Comparison of ENCODE assay signal across 8 cellular contexts in genomic region chr5:72847989-72848473, GRCh38. TPM values are rescaled to one million over a fixed set of nuclear protein-coding genes. Genes with fewer than 3 reads are reported as not detected.
DNase-seq lines count a peak whose midpoint lies in the region; ATAC-seq lines count a peak whose summit lies in the region.

No MANE protein-coding gene starts in this region.

- H3K27ac Mint-ChIP-seq in activated T-cell treated with anti-CD3 and anti-CD28 coated beads, Interleukin-2, amount 50 U/mL, for 24 hours = peak overlapping the region; percentile 98

- H3K36me3 Mint-ChIP-seq in activated T-cell treated with anti-CD3 and anti-CD28 coated beads, Interleukin-2, amount 50 U/mL, for 24 hours (ENCODE audit: low read depth) = peaks cover 44% of the 10 kb centered on the region

- DNase-seq in DMS 273 (lab: John Stamatoyannopoulos, UW; ENCODE audit: unreplicated experiment) = peak; percentile 95
- peak; percentile 70 for DNase-seq in OCI-M2 (lab: John Stamatoyannopoulos, UW; ENCODE audit: unreplicated experiment)
- peak; percentile 90 for DNase-seq in activated T-cell treated with anti-CD3 and anti-CD28 coated beads, Interleukin-2, amount 50 U/mL, for 24 hours
- peak; percentile 87 for DNase-seq in stimulated activated CD8-positive, alpha-beta memory T cell treated with anti-CD3 and anti-CD28 coated beads, Interleukin-4, amount 100 ng/mL, for 48 hours

- H3K4me1 ChIP-seq in HUES6 (ENCODE audit: control insufficient read depth, insufficient read depth, low read length) (peaks cover 22% of the 10 kb centered on the region), esophagus (ENCODE audit: control insufficient read depth in 2 of 2, insufficient read depth in 2 of 2, low read length in 1 of 2) (peaks cover 2 to 3% of the 10 kb centered on the region in 2 donors), mucosa of stomach (ENCODE audit: control insufficient read depth, insufficient read depth, low read length) (peaks cover 19% of the 10 kb centered on the region)

- H3K9me3 ChIP-seq in HUES6 (ENCODE audit: control insufficient read depth, insufficient read depth, low read depth, low read length) = no peaks in the 10 kb centered on the region
- H3K9me3 ChIP-seq in esophagus (ENCODE audit: control insufficient read depth in 2 of 2, insufficient read depth in 1 of 2, low read depth in 1 of 2, low read length in 1 of 2) = no peaks in the 10 kb centered on the region
- H3K9me3 ChIP-seq in mucosa of stomach (ENCODE audit: control insufficient read depth, low read length) = no peaks in the 10 kb centered on the region

- H3K4me1 Mint-ChIP-seq in activated T-cell treated with anti-CD3 and anti-CD28 coated beads, Interleukin-2, amount 50 U/mL, for 24 hours (ENCODE audit: low read depth) = peaks cover 60% of the 10 kb centered on the region

- H3K9ac ChIP-seq in HUES6 (ENCODE audit: low read length) (peak overlapping the region; percentile 99), mucosa of stomach (ENCODE audit: low read length) (peak overlapping the region; percentile 69)

- peak overlapping the region; percentile 99 for H3K4me3 Mint-ChIP-seq in activated T-cell treated with anti-CD3 and anti-CD28 coated beads, Interleukin-2, amount 50 U/mL, for 24 hours

- ATAC-seq in GM21423 (IDR thresholded peaks at IDR 0.05; ENCODE audit: unreplicated experiment) = peak; percentile 80

- H3K36me3 ChIP-seq in HUES6 (ENCODE audit: control insufficient read depth, insufficient read depth, low read length) (peaks cover 18% of the 10 kb centered on the region), esophagus (ENCODE audit: control insufficient read depth in 2 of 2, insufficient read depth in 2 of 2, low read length in 1 of 2) (no peaks in the 10 kb centered on the region), mucosa of stomach (ENCODE audit: control insufficient read depth, insufficient read depth, low read length) (no peaks in the 10 kb centered on the region)

- 0 to 1% methylated on average over 26 to 32 of the region's 32 CpGs for WGBS in esophagus, 2 donors

- H3K4me3 ChIP-seq in HUES6 (ENCODE audit: low read depth, low read length) = peak overlapping the region; percentile 93
- peak overlapping the region; percentile 78 to 90 for H3K4me3 ChIP-seq in esophagus (ENCODE audit: low read depth in 1 of 2, low read length in 2 of 2)
- H3K4me3 ChIP-seq in mucosa of stomach (ENCODE audit: low read length) = peak overlapping the region; percentile 32

- no peaks in the 10 kb centered on the region for H3K9me3 Mint-ChIP-seq in activated T-cell treated with anti-CD3 and anti-CD28 coated beads, Interleukin-2, amount 50 U/mL, for 24 hours

- no peaks in the 10 kb centered on the region for H3K27me3 Mint-ChIP-seq in activated T-cell treated with anti-CD3 and anti-CD28 coated beads, Interleukin-2, amount 50 U/mL, for 24 hours

- H3K27me3 ChIP-seq in HUES6 (ENCODE audit: control insufficient read depth, insufficient read depth, low read length) (no peaks in the 10 kb centered on the region), esophagus (ENCODE audit: control insufficient read depth in 1 of 2, insufficient read depth in 2 of 2, low read length in 2 of 2) (no peaks in the 10 kb centered on the region), mucosa of stomach (ENCODE audit: control insufficient read depth, insufficient read depth, low read length) (no peaks in the 10 kb centered on the region)

- H3K27ac ChIP-seq in HUES6 (ENCODE audit: low read depth, low read length) (peak overlapping the region; percentile 97), esophagus (ENCODE audit: low read depth in 2 of 2, low read length in 1 of 2) (peak overlapping the region; percentile 92 to 98)

RNA-seq across cellular contexts. Expression of gene TNPO1, which starts 31.6 kb away (rescaled TPM):
- polyA plus RNA-seq in esophagus = 10 to 100 TPM in 1 of 2 donors, 1 to 10 TPM in 1; 6.2 to 14.5 TPM

Comparison
In these comparisons a context has a peak if more than half of its experiments do, and no peak if none do; other contexts are left out.
1. Peak in every context shown above with its lines: DNase-seq, ATAC-seq, H3K4me3 ChIP-seq and H3K27ac ChIP-seq.
2. H3K4me3 ChIP-seq: peak in every context shown above with its lines; median percentile 93 in HUES6; 84 in esophagus; 32 in mucosa of stomach.